28 cellular contexts compared by ENCODE assay signal in the genomic region with DNA sequence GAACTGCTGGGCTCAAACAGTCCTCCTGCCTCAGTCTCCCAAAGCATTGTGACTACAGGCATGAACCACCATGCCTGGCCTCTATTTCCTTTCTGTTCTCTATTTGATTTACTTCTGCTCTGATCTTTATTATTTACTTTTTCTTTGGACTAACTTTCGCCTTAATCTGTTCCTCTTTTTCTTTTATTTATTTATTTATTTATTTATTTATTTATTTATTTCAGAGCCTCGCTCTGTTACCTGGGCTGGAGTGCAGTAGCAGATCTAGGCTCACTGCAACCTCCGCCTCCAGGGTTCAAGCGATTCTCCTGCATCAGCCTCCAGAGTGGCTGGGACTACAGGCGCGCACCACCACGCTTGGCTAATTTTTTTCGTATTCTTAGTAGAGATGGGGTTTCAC.
"Had no signal": no experiment of that assay in that cellular context is flagged by ENCODE, and none has a peak within 500 bp of the region (broad histone marks: within the 10 kb centered on the region; RNA-seq: fewer than 3 reads in every experiment).

No MANE protein-coding gene starts in this region.

- H3K9me3 ChIP-seq: colonic mucosa, esophagus squamous epithelium, gastrocnemius medialis, gastroesophageal sphincter had no signal

- DNase-seq: colonic mucosa; dermis blood vessel endothelial cell; dorsolateral prefrontal cortex; effector CD4-positive, alpha-beta T cell; effector CD8-positive, alpha-beta T cell; effector memory CD4-positive, alpha-beta T cell; effector memory CD8-positive, alpha-beta T cell; endodermal cell; erythroblast; esophagus squamous epithelium; foreskin fibroblast; foreskin keratinocyte; foreskin melanocyte; gastrocnemius medialis; glutamatergic neuron; head of caudate nucleus; heart left ventricle; heart right ventricle had no signal

- H3K36me3 ChIP-seq: colonic mucosa, esophagus muscularis mucosa, esophagus squamous epithelium, gastrocnemius medialis, gastroesophageal sphincter, heart left ventricle, heart right ventricle had no signal

- H3K27ac ChIP-seq: colonic mucosa, coronary artery, dorsolateral prefrontal cortex, epithelial cell of prostate, esophagus muscularis mucosa, esophagus squamous epithelium, foreskin keratinocyte, gastrocnemius medialis, gastroesophageal sphincter, heart left ventricle, heart right ventricle, hepatocyte had no signal

- H3K4me2 ChIP-seq: hepatocyte had no signal

- H3K4me1 ChIP-seq: colonic mucosa, esophagus muscularis mucosa, esophagus squamous epithelium, foreskin keratinocyte, gastrocnemius medialis, gastroesophageal sphincter, heart left ventricle, heart right ventricle had no signal

- FAIRE-seq: colon, endometrium, endothelial cell of umbilical vein, frontal cortex had no signal

- H3K4me3 ChIP-seq: colonic mucosa, coronary artery, dorsolateral prefrontal cortex, esophagus muscularis mucosa, esophagus squamous epithelium, gastrocnemius medialis, gastroesophageal sphincter, heart left ventricle, heart right ventricle, hepatocyte had no signal

- ATAC-seq: effector memory CD8-positive, alpha-beta T cell; esophagus mucosa; foreskin keratinocyte; gastrocnemius medialis; gastroesophageal sphincter; heart left ventricle; heart right ventricle had no signal
